1 cellular context compared by ENCODE assay signal in genomic region chr3:50581459-50581842, GRCh38.
TF ChIP-seq lines count a peak whose summit lies in the region.

No MANE protein-coding gene starts in this region.

TF ChIP-seq in K562, 482 proteins besides CTCF, POLR2A, EP300 and RAD21:
- TF ChIP-seq, protein P1, sequence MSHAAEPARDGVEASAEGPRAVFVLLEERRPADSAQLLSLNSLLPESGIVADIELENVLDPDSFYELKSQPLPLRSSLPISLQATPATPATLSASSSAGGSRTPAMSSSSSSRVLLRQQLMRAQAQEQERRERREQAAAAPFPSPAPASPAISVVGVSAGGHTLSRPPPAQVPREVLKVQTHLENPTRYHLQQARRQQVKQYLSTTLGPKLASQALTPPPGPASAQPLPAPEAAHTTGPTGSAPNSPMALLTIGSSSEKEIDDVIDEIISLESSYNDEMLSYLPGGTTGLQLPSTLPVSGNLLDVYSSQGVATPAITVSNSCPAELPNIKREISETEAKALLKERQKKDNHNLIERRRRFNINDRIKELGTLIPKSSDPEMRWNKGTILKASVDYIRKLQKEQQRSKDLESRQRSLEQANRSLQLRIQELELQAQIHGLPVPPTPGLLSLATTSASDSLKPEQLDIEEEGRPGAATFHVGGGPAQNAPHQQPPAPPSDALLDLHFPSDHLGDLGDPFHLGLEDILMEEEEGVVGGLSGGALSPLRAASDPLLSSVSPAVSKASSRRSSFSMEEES (CRISPR knock-in tag; IDR thresholded peaks at IDR 0.05), result peak; percentile 32
- no peak for TF ChIP-seq DACH1 (IDR thresholded peaks at IDR 0.05; ENCODE audit: partially characterized antibody)
